8 cellular contexts compared by ENCODE assay signal in the genomic region with DNA sequence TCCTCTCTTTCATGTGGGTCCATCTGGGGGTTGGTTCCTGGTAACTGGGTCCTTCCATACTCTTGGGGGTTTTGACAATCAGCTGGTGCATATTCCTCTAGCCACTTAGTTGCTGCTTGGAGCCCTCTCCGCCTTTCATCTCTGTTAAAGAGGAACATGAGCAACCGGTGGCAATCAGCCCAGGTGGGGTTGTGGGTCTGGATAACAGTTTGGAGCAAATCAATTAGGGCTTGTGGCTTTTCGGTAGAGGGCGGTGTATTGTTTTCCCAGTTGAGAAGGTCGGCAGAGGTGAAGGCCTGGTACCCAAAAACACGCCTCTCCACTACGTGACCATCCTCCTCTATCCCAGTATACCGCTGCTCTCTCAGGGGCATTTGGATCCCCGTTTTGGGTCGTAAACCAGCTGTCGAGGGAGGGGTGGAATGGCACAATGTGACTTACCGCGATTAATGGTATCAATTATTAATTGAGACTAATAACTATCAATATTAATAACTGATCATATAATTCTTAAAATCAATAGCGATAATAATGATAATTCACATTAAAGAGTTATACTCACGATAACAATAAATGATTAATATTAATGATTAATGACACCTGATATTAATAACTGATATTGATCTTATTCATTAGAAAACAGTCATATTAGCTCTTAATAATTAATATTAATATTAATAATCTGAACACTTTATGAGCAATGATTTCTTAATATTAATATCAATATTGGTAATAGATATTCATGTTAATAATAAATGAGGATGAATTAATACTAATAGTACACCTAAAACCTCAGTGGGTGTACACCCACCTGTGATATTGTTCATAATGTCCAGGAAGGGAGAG. TPM values are rescaled to one million over a fixed set of nuclear protein-coding genes. Genes with fewer than 3 reads are reported as not detected.
"Had no signal": no experiment of that assay in that cellular context is flagged by ENCODE, and none has a peak within 500 bp of the region (broad histone marks: within the 10 kb centered on the region; RNA-seq: fewer than 3 reads in every experiment).

No MANE protein-coding gene starts in this region.

RNA-seq across cellular contexts. Expression of a gene that starts 15.2 kb away (rescaled TPM):
- total RNA-seq: activated T-cell treated with anti-CD3 and anti-CD28 coated beads, Interleukin-2, amount 50 U/mL, for 4 hours; bronchial epithelial cell; cerebellum; endothelial cell of umbilical vein; fibroblast of villous mesenchyme; T-helper 17 cell had no signal
- polyA plus RNA-seq: adipose tissue, fibroblast of lung had no signal
